Comparison of ENCODE assay signal across 21 cellular contexts in genomic region chr5:172499287-172499686, GRCh38. TPM values are rescaled to one million over a fixed set of nuclear protein-coding genes. Genes with fewer than 3 reads are reported as not detected.
A peak's percentile ranks its signal among the peaks of the same experiment; 100 is the strongest.
DNase-seq lines count a peak whose midpoint lies in the region; ATAC-seq and TF ChIP-seq lines count a peak whose summit lies in the region.
"Had no signal": no experiment of that assay in that cellular context is flagged by ENCODE, and none has a peak within 500 bp of the region (broad histone marks: within the 10 kb centered on the region; RNA-seq: fewer than 3 reads in every experiment).

No MANE protein-coding gene starts in this region.

- no peak for ATAC-seq in sciatic nerve
- ATAC-seq in HG03196 (IDR thresholded peaks at IDR 0.05; ENCODE audit: unreplicated experiment): no peak
- ATAC-seq: PC-3 had no signal

- H3K9me3 ChIP-seq in esophagus muscularis mucosa: no peaks in the 10 kb centered on the region
- H3K9me3 ChIP-seq: MG63 had no signal

- no peak overlapping the region for H3K27ac ChIP-seq in esophagus muscularis mucosa (replicated peaks in 1 of 4)
- H3K27ac ChIP-seq: RWPE1 had no signal

- peaks cover 41% of the 10 kb centered on the region for H3K27me3 Mint-ChIP-seq in HFFc6 (ENCODE audit: insufficient read depth)

- no peak for TF ChIP-seq EP300 in esophagus muscularis mucosa (IDR thresholded peaks at IDR 0.05)

- peak; percentile 15 for DNase-seq in activated CD8-positive, alpha-beta memory T cell treated with anti-CD3 and anti-CD28 coated beads for 24 hours
- DNase-seq in activated CD8-positive, alpha-beta memory T cell treated with anti-CD3 and anti-CD28 coated beads, Interleukin-2, amount 50 U/mL, for 4 hours: no peak
- DNase-seq in GM10248 (ENCODE audit: extremely low spot score) (peak; percentile 3), esophagus muscularis mucosa (ENCODE audit: extremely low spot score) (peak; percentile 84), sciatic nerve (ENCODE audit: low spot score) (peak; percentile 2), HFFc6 (no peak), kidney glomerular epithelial cell (lab: John Stamatoyannopoulos, UW) (no peak)
- DNase-seq: 8988T, DMS79 treated with DMSO at 0.1 percent for 48 hours, H7, Kasumi-1, MG63, NCI-H1092, NCI-H1436 treated with DMSO at 0.1 percent for 48 hours, NCI-H2029, NCI-H345, NCI-H524 treated with DMSO at 0.1 percent for 48 hours, PC-3 had no signal

- no peaks in the 10 kb centered on the region for H3K36me3 ChIP-seq in esophagus muscularis mucosa
- H3K36me3 ChIP-seq: MG63 had no signal

- H3K27me3 ChIP-seq in esophagus muscularis mucosa: no peaks in the 10 kb centered on the region
- H3K27me3 ChIP-seq: MG63 had no signal

- no peak for TF ChIP-seq POLR2A in esophagus muscularis mucosa (IDR thresholded peaks at IDR 0.05; ENCODE audit: low read depth)

- CTCF ChIA-PET in GM10248 (lab: Yijun Ruan, JAX): no interaction called here

- H3K27ac Mint-ChIP-seq in HFFc6: no peak overlapping the region
- H3K27ac Mint-ChIP-seq: IgD-negative memory B cell had no signal

- POLR2A ChIA-PET in GM10248 (lab: Yijun Ruan, JAX): no interaction called here

- 100% methylated on average over 2 of the region's 2 CpGs for WGBS in esophagus muscularis mucosa

- no peak overlapping the region for H3K4me3 Mint-ChIP-seq in HFFc6
- H3K4me3 Mint-ChIP-seq: IgD-negative memory B cell had no signal

- peaks cover 14% of the 10 kb centered on the region for H3K4me1 Mint-ChIP-seq in HFFc6 (ENCODE audit: low read depth)
- H3K4me1 Mint-ChIP-seq: IgD-negative memory B cell had no signal

- H3K36me3 Mint-ChIP-seq in HFFc6 (ENCODE audit: low read depth): no peaks in the 10 kb centered on the region
- H3K36me3 Mint-ChIP-seq: IgD-negative memory B cell had no signal

- TF ChIP-seq CTCF in GM10248 (IDR thresholded peaks at IDR 0.05; ENCODE audit: control extremely low read depth, extremely low read depth, low read depth, missing control alignments) (no peak), esophagus muscularis mucosa (IDR thresholded peaks at IDR 0.05) (no peak), HFFc6 (IDR thresholded peaks at IDR 0.05) (no peak)

- intact Hi-C loops in esophagus muscularis mucosa (cut with DNase I): no loop called here
- intact Hi-C loops in sciatic nerve (cut with DNase I): loop anchor here (5.0 kb wide), 1 partner anchor 1757 kb away; no protein-coding TSS in a partner anchor

- no peaks in the 10 kb centered on the region for H3K9me3 Mint-ChIP-seq in HFFc6

- H3K4me3 ChIP-seq in esophagus muscularis mucosa: no peak overlapping the region
- H3K4me3 ChIP-seq: MG63 had no signal

- peaks cover 26 to 39% (median 28%) of the 10 kb centered on the region in 4 donors for H3K4me1 ChIP-seq in esophagus muscularis mucosa

RNA-seq across cellular contexts. Expression of gene SH3PXD2B, which starts 45.0 kb away (rescaled TPM):
- 10 to 100 TPM; 41.5 to 66.5 (median 49.2) TPM for total RNA-seq in esophagus muscularis mucosa
- 39.5 TPM for total RNA-seq in sciatic nerve
- total RNA-seq in HFFc6 (2021; fragmentation: NEBNext Ultra II Directional; extraction: Animal tissue kit (Norgen Biotek cat#: 25700)): 10 to 100 TPM; 12.4 to 28.4 (median 24.3) TPM

Comparison
In these comparisons a context has a peak if more than half of its experiments do, and no peak if none do; other contexts are left out.
1. DNase-seq: peak in activated CD8-positive, alpha-beta memory T cell treated with anti-CD3 and anti-CD28 coated beads for 24 hours (single experiment), GM10248 (single experiment), esophagus muscularis mucosa (single experiment) and sciatic nerve (single experiment); none in activated CD8-positive, alpha-beta memory T cell treated with anti-CD3 and anti-CD28 coated beads, Interleukin-2, amount 50 U/mL, for 4 hours (single experiment), HFFc6 (single experiment) and kidney glomerular epithelial cell (single experiment).